Comparison of ENCODE assay signal across 7 cellular contexts in genomic region chr14:93231129-93231979, GRCh38. TPM values are rescaled to one million over a fixed set of nuclear protein-coding genes. Genes with fewer than 3 reads are reported as not detected.
DNase-seq lines count a peak whose midpoint lies in the region; ATAC-seq, FAIRE-seq and TF ChIP-seq lines count a peak whose summit lies in the region.

No MANE protein-coding gene starts in this region.

- H3K27ac ChIP-seq in esophagus muscularis mucosa (replicated peaks in 1 of 4) (no peak overlapping the region), parathyroid adenoma (no peak overlapping the region)

- no peak for TF ChIP-seq EP300 in esophagus muscularis mucosa (IDR thresholded peaks at IDR 0.05)

- H3K4me1 ChIP-seq in esophagus muscularis mucosa (peaks cover 3 to 18% (median 16%) of the 10 kb centered on the region in 4 donors), parathyroid adenoma (peaks cover 12% of the 10 kb centered on the region)

- H3K79me2 ChIP-seq in parathyroid adenoma = no peaks in the 10 kb centered on the region

- H3K36me3 ChIP-seq in esophagus muscularis mucosa (peaks cover 16 to 34% (median 28%) of the 10 kb centered on the region in 4 donors), parathyroid adenoma (ENCODE audit: control insufficient read depth, insufficient read depth, low read length) (no peaks in the 10 kb centered on the region)

- DNase-seq in GM12891 (ENCODE audit: insufficient read length, low spot score) (no peak), RPMI7951 (ENCODE audit: low read depth) (peak; percentile 70), esophagus muscularis mucosa (ENCODE audit: extremely low spot score) (no peak), HUDEP-2 (lab: John Stamatoyannopoulos, UW; ENCODE audit: unreplicated experiment in 76 of 76) (no peak)

- no peaks in the 10 kb centered on the region for H3K27me3 ChIP-seq in esophagus muscularis mucosa
- no peaks in the 10 kb centered on the region for H3K27me3 ChIP-seq in parathyroid adenoma (ENCODE audit: control insufficient read depth, insufficient read depth, low read length)

- peak; percentile 54 for FAIRE-seq in GM12891 (lab: Jason Lieb, UNC)

- ATAC-seq in HG03432 (IDR thresholded peaks at IDR 0.05; ENCODE audit: unreplicated experiment) = no peak
- ATAC-seq in HG03354 (IDR thresholded peaks at IDR 0.05; ENCODE audit: poor library complexity, severe bottlenecking, unreplicated experiment) = no peak

- WGBS in esophagus muscularis mucosa = 58% methylated on average over 39 of the region's 39 CpGs

- intact Hi-C loops in esophagus muscularis mucosa (cut with DNase I) = no loop called here

- H3K4me2 ChIP-seq in parathyroid adenoma (ENCODE audit: low read length) = peak overlapping the region; percentile 67

- H3K9ac ChIP-seq in parathyroid adenoma = no peak overlapping the region

- H3K4me3 ChIP-seq in esophagus muscularis mucosa = peak overlapping the region; percentile 41 to 59 (median 50)
- H3K4me3 ChIP-seq in parathyroid adenoma (ENCODE audit: low read depth, low read length) = peak overlapping the region; percentile 16

- H2AFZ ChIP-seq in parathyroid adenoma = peak overlapping the region; percentile 84

- TF ChIP-seq POLR2A in GM12891 (IDR thresholded peaks at IDR 0.05; ENCODE audit: low read depth, low read length) (no peak), esophagus muscularis mucosa (IDR thresholded peaks at IDR 0.05; ENCODE audit: low read depth) (no peak)

- no peak for TF ChIP-seq CTCF in esophagus muscularis mucosa (IDR thresholded peaks at IDR 0.05)
- TF ChIP-seq CTCF in parathyroid adenoma (IDR thresholded peaks at IDR 0.05) = no peak

- H3K9me3 ChIP-seq in esophagus muscularis mucosa = no peaks in the 10 kb centered on the region
- no peaks in the 10 kb centered on the region for H3K9me3 ChIP-seq in parathyroid adenoma (ENCODE audit: control insufficient read depth, low read length)

TF ChIP-seq in GM12891, 5 proteins besides CTCF, POLR2A, EP300 and RAD21:
- TF ChIP-seq TAF1 (IDR thresholded peaks at IDR 0.05; ENCODE audit: low read depth, low read length) = no peak
- no peak for TF ChIP-seq SPI1 (IDR thresholded peaks at IDR 0.05; ENCODE audit: low read depth, low read length)
- TF ChIP-seq POU2F2 (IDR thresholded peaks at IDR 0.05; ENCODE audit: low read depth, low read length) = no peak
- TF ChIP-seq PAX5 (IDR thresholded peaks at IDR 0.05; ENCODE audit: insufficient read depth, low read length, severe bottlenecking) = no peak
- TF ChIP-seq POLR2AphosphoS5 (IDR thresholded peaks at IDR 0.05; ENCODE audit: low read depth, low read length) = no peak

RNA-seq across cellular contexts. Expression of gene UBR7, which starts 24.3 kb away (rescaled TPM):
- 29.2 TPM for polyA plus RNA-seq in GM12891 (2012; ENCODE audit: low read depth, missing spikeins)
- 59.6 and 71.9 TPM in 2 replicates for total RNA-seq in RPMI7951 (2014; rRNA removed; shearing (Covaris generic))
- 10 to 100 TPM; 26.2 to 33.6 (median 29.9) TPM for total RNA-seq in esophagus muscularis mucosa

RNA-seq across cellular contexts. Expression of gene GON7, which starts 24.5 kb away (rescaled TPM):
- 14.9 TPM for polyA plus RNA-seq in GM12891 (2012; ENCODE audit: low read depth, missing spikeins)
- total RNA-seq in RPMI7951 (2014; rRNA removed; shearing (Covaris generic)) = 35.4 and 49.2 TPM in 2 replicates
- total RNA-seq in esophagus muscularis mucosa = 10 to 100 TPM in 3 of 4 donors, 1 to 10 TPM in 1; 6.1 to 14.5 (median 11.6) TPM

RNA-seq across cellular contexts. Expression of gene LYSET, which starts 46.2 kb away (rescaled TPM):
- 10.9 TPM for polyA plus RNA-seq in GM12891 (2012; ENCODE audit: low read depth, missing spikeins)
- total RNA-seq in RPMI7951 (2014; rRNA removed; shearing (Covaris generic)) = 10.2 and 15.4 TPM in 2 replicates
- 10 to 100 TPM in 3 of 4 donors, 1 to 10 TPM in 1; 6.8 to 15.6 (median 11.6) TPM for total RNA-seq in esophagus muscularis mucosa

RNA-seq across cellular contexts. Expression of gene MOAP1, which starts 46.7 kb away (rescaled TPM):
- 20.7 TPM for polyA plus RNA-seq in GM12891 (2012; ENCODE audit: low read depth, missing spikeins)
- 6.5 and 9.3 TPM in 2 replicates for total RNA-seq in RPMI7951 (2014; rRNA removed; shearing (Covaris generic))
- 10 to 100 TPM; 54.3 to 90.9 (median 61.7) TPM for total RNA-seq in esophagus muscularis mucosa
